ENCODE assay signal across 29 cellular contexts in the genomic region with DNA sequence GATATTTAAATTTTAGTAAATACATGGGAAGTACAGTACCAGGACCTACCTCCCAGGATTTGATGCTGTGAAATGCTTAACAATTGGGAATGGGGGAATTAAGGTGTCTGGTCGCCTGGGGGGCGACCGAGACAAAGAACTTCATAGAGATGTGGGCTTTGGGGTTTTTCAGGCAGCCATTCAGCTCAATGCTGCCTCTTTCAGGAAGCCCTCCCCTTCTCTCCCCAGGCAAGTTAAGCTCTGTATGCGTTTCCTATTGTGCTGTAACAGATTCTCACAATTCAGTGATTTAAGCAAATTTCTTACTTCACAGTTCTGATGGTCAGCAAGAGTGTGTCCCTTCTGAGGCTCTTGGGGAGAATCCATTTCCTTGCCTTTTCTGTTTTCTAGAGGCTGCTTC. TPM values are rescaled to one million over a fixed set of nuclear protein-coding genes. Genes with fewer than 3 reads are reported as not detected.
DNase-seq lines count a peak whose midpoint lies in the region; ATAC-seq, FAIRE-seq and TF ChIP-seq lines count a peak whose summit lies in the region.
"Had no signal": no experiment of that assay in that cellular context is flagged by ENCODE, and none has a peak within 500 bp of the region (broad histone marks: within the 10 kb centered on the region; RNA-seq: fewer than 3 reads in every experiment).

No MANE protein-coding gene starts in this region.

- ATAC-seq in GM19035 (IDR thresholded peaks at IDR 0.05; ENCODE audit: unreplicated experiment) = no peak
- ATAC-seq: Panc1 had no signal

- no peak overlapping the region for H2BK15ac ChIP-seq in H1 (ENCODE audit: low read length)

- H3K4me1 Mint-ChIP-seq in nephron progenitor cell = peaks cover 34% of the 10 kb centered on the region

- no peak overlapping the region for H3K4me3 Mint-ChIP-seq in nephron progenitor cell
- H3K4me3 Mint-ChIP-seq: CD4-positive, CD25-positive, alpha-beta regulatory T cell had no signal

- H4K20me1 ChIP-seq in H1 (replicated peaks in 1 of 2; ENCODE audit: control insufficient read depth in 1 of 2, insufficient read depth in 2 of 2, low read length in 2 of 2) = peaks cover 0 to 4% of the 10 kb centered on the region in 2 experiments

- H2BK120ac ChIP-seq in H1 (replicated peaks; ENCODE audit: low read depth, low read length) = no peak overlapping the region

- TF ChIP-seq CTCF in H1 (IDR thresholded peaks at IDR 0.05; ENCODE audit: control extremely low read depth in 1 of 3, insufficient read depth in 1 of 3, low read depth in 1 of 3, low read length in 3 of 3) (no peak), nephron progenitor cell (IDR thresholded peaks at IDR 0.05) (no peak), coronary artery (IDR thresholded peaks at IDR 0.05) (no peak)

- no peak overlapping the region for H2BK12ac ChIP-seq in H1 (ENCODE audit: low read depth, low read length)

- no peak overlapping the region for H3K4ac ChIP-seq in H1 (replicated peaks; ENCODE audit: insufficient read length, low read depth, low read length)

- H4K5ac ChIP-seq in H1 (ENCODE audit: insufficient read length, low read depth, low read length) = no peak overlapping the region

- peaks cover 5% of the 10 kb centered on the region for H3K79me1 ChIP-seq in H1 (ENCODE audit: low read depth, low read length)

- peak overlapping the region; percentile 85 for H3K27ac ChIP-seq in HUES64 (ENCODE audit: low read depth, low read length)
- H3K27ac ChIP-seq in H1 (ENCODE audit: low read depth, low read length) = peak overlapping the region; percentile 46; the same call in 1 of the 2 replicates
- H3K27ac ChIP-seq in coronary artery = no peak overlapping the region
- H3K27ac ChIP-seq: GM23248, HL-60, SK-N-MC had no signal

- H3K23ac ChIP-seq in H1 (ENCODE audit: insufficient read length) = no peak overlapping the region

- H3K9me3 ChIP-seq in HUES64 (ENCODE audit: insufficient read depth, low read depth, low read length) (no peaks in the 10 kb centered on the region), H1 (ENCODE audit: insufficient read depth in 2 of 2, low read depth in 1 of 2, low read length in 1 of 2) (no peaks in the 10 kb centered on the region)

- POLR2A ChIA-PET in H1 (lab: Charles Lee; ENCODE audit: partially characterized antibody) = interaction anchor here (1.2 to 1.8 kb wide), 3 partner anchors 9 to 23 kb away, joined by 3 to 5 read pairs (median 3); no protein-coding TSS in a partner anchor

- H3K27ac Mint-ChIP-seq in nephron progenitor cell = peak overlapping the region; percentile 85
- H3K27ac Mint-ChIP-seq: CD4-positive, CD25-positive, alpha-beta regulatory T cell had no signal

- TF ChIP-seq EP300 in H1 (IDR thresholded peaks at IDR 0.05; ENCODE audit: borderline replicate concordance in 1 of 2, low read depth in 2 of 2, low read length in 2 of 2) = no peak

- H3K9ac ChIP-seq in HUES64 (ENCODE audit: low read depth, low read length) (peak overlapping the region; percentile 39), H1 (replicated peaks in 1 of 4; ENCODE audit: extremely low read depth in 1 of 4, low read depth in 3 of 4, low read length in 3 of 4) (no peak overlapping the region)
- H3K9ac ChIP-seq: GM23248 had no signal

- no peak overlapping the region for H2AK5ac ChIP-seq in H1 (ENCODE audit: low read depth, low read length)

- CTCF ChIA-PET in H1 (lab: Charles Lee; ENCODE audit: partially characterized antibody) = interaction anchor here (0.8 to 2.7 kb wide), 10 partner anchors 8 to 55 kb away, joined by 3 to 8 read pairs (median 4); no protein-coding TSS in a partner anchor

- H2BK5ac ChIP-seq in H1 (ENCODE audit: low read depth, low read length) = no peak overlapping the region

- peak overlapping the region; percentile 22 to 39 for H3K4me2 ChIP-seq in H1 (ENCODE audit: insufficient read depth in 1 of 2, low read depth in 2 of 2, low read length in 2 of 2)

- H4K8ac ChIP-seq in H1 (ENCODE audit: extremely low read depth, insufficient read depth, low read length) = no peak overlapping the region

- DNase-seq in ELF-1 (ENCODE audit: low read depth, low spot score) (peak; percentile 29), H1 (ENCODE audit: low read depth in 1 of 2, low spot score in 2 of 2) (no peak), nephron progenitor cell (no peak), coronary artery (ENCODE audit: low spot score) (no peak), HuH-7.5 (ENCODE audit: low spot score) (no peak), NCI-H2196 (lab: John Stamatoyannopoulos, UW; ENCODE audit: unreplicated experiment) (no peak)
- DNase-seq: 8988T; CD4-positive, CD25-positive, alpha-beta regulatory T cell; DMS153; DND-41; GM23248; HCEC 1CT; KG1; MM.1S; NCI-H1048; NCI-H1417; NCI-H1694; NCI-H2029 treated with DMSO at 0.1 percent for 48 hours; NCI-H2227 treated with DMSO at 0.1 percent for 48 hours; NCI-H69; SHP77 treated with DMSO at 0.1 percent for 48 hours had no signal

- no peak for TF ChIP-seq POLR2A in H1 (IDR thresholded peaks at IDR 0.05; ENCODE audit: control extremely low read depth in 1 of 2, low read depth in 2 of 2, low read length in 2 of 2)

- H3K4me1 ChIP-seq in HUES64 (ENCODE audit: insufficient read depth, low read length) (peaks cover 14% of the 10 kb centered on the region), H1 (replicated peaks in 1 of 4; ENCODE audit: control insufficient read depth in 3 of 4, insufficient read depth in 4 of 4, low read length in 3 of 4) (peaks cover 2 to 11% (median 11%) of the 10 kb centered on the region in 4 experiments; a peak in 5 of 7 replicates)

- H3K18ac ChIP-seq in H1 (ENCODE audit: extremely low read depth, low read length) = no peak overlapping the region

- H3K36me3 ChIP-seq in HUES64 (ENCODE audit: insufficient read depth, low read length) (no peaks in the 10 kb centered on the region), H1 (ENCODE audit: control insufficient read depth in 2 of 4, insufficient read depth in 4 of 4, low read length in 3 of 4) (no peaks in the 10 kb centered on the region; a peak in 1 of 8 replicates)

- no peak; a peak in 1 of 4 replicates for TF ChIP-seq RAD21 in H1 (IDR thresholded peaks at IDR 0.05 in 1 of 2, conservative IDR thresholded peaks at IDR 0.05 in 1 of 2; ENCODE audit: low read depth in 2 of 2, low read length in 2 of 2)

- no peak overlapping the region for H3K56ac ChIP-seq in H1 (replicated peaks; ENCODE audit: insufficient read length, low read depth, low read length)

- H3K23me2 ChIP-seq in H1 (ENCODE audit: low read depth, low read length) = no peaks in the 10 kb centered on the region

- H3K27me3 ChIP-seq in HUES64 (ENCODE audit: insufficient read depth, low read length) (no peaks in the 10 kb centered on the region), H1 (replicated peaks in 1 of 4; ENCODE audit: control insufficient read depth in 3 of 4, extremely low read depth in 1 of 4, insufficient read depth in 3 of 4, low read length in 3 of 4) (no peaks in the 10 kb centered on the region)

- H3K36me3 Mint-ChIP-seq in nephron progenitor cell (ENCODE audit: low read depth) = peaks cover 6% of the 10 kb centered on the region
- H3K36me3 Mint-ChIP-seq: CD4-positive, CD25-positive, alpha-beta regulatory T cell had no signal

- H3K9me3 Mint-ChIP-seq in nephron progenitor cell = no peaks in the 10 kb centered on the region

- H2BK20ac ChIP-seq in H1 (ENCODE audit: low read length) = no peak overlapping the region

- 12% methylated on average over 4 of the region's 4 CpGs for WGBS in HUES64
- 26% methylated on average over 4 of the region's 4 CpGs; no CpG with 5 or more reads in 1 of the 2 experiments for WGBS in H1 (ENCODE audit: extremely low coverage in 1 of 2, insufficient coverage in 1 of 2, insufficient read length in 1 of 2, insufficient replicate concordance in 2 of 2, low coverage in 1 of 2, low lambda C conversion rate in 2 of 2, missing lambda C conversion rate in 1 of 2), 2 experiments

- H4K91ac ChIP-seq in H1 (replicated peaks; ENCODE audit: insufficient read length, low read length) = no peak overlapping the region

- no peaks in the 10 kb centered on the region for H3K27me3 Mint-ChIP-seq in nephron progenitor cell (ENCODE audit: low read depth, poor library complexity)
- H3K27me3 Mint-ChIP-seq: CD4-positive, CD25-positive, alpha-beta regulatory T cell had no signal

- no peak overlapping the region for H3K14ac ChIP-seq in H1 (ENCODE audit: insufficient read length)

- H2AFZ ChIP-seq in H1 (ENCODE audit: low read length) = no peak overlapping the region
- H2AFZ ChIP-seq: GM23248 had no signal

- FAIRE-seq in H1 (lab: Jason Lieb, UNC) = peak; percentile 73

- H3K4me3 ChIP-seq in HUES64 (ENCODE audit: low read length) (no peak overlapping the region), H1 (ENCODE audit: extremely low read depth in 1 of 4, insufficient read depth in 2 of 4, low read depth in 3 of 4, low read length in 4 of 4) (no peak overlapping the region), coronary artery (no peak overlapping the region)
- H3K4me3 ChIP-seq: GM23248, SK-N-MC had no signal

- H3K79me2 ChIP-seq in H1 (ENCODE audit: control insufficient read depth in 1 of 2, insufficient read depth in 2 of 2, low read length in 2 of 2) = no peaks in the 10 kb centered on the region

RNA-seq across cellular contexts. Expression of a gene that starts 53.8 kb away (rescaled TPM):
- 7.7 TPM for polyA plus RNA-seq in HUES64 (2013, experiment 1 of 2)
- polyA plus RNA-seq in HUES64 (2013, experiment 2 of 2) = 8.5 TPM
- 22.6 and 23.9 TPM in 2 replicates for total RNA-seq in H1 (2021; fragmentation: NEBNext Ultra II Directional; extraction: Animal tissue kit (Norgen Biotek cat#: 25700))
- 5.9 and 6.4 TPM in 2 replicates for polyA plus RNA-seq in H1 (2011; rRNA removed)
- 5.4 TPM for polyA plus RNA-seq in H1 (2011; cell fraction: cytosol; rRNA removed)
- 9.8 TPM for polyA plus RNA-seq in H1 (2011; cell fraction: nucleus; rRNA removed)
- polyA plus RNA-seq in H1 (2012, experiment 1 of 2) = 8.0 to 11.3 TPM (median 9.2 TPM) in 4 replicates
- polyA plus RNA-seq in H1 (2012, experiment 2 of 2) = 2.7 TPM
- polyA plus RNA-seq in H1 (2013, experiment 1 of 2) = 10.4 TPM
- 10.1 TPM for polyA plus RNA-seq in H1 (2013, experiment 2 of 2)
- polyA minus RNA-seq in H1 (2011; rRNA and poly(A)+ RNA removed) = 16.1 and 18.8 TPM in 2 replicates
- 11.6 TPM for polyA minus RNA-seq in H1 (2011; cell fraction: cytosol; rRNA and poly(A)+ RNA removed)
- polyA minus RNA-seq in H1 (2011; cell fraction: nucleus; rRNA and poly(A)+ RNA removed) = 19.4 TPM
- total RNA-seq: OCI-LY7 had no signal

RNA-seq across cellular contexts. Expression of a gene that starts 59.9 kb away (rescaled TPM):
- polyA plus RNA-seq in HUES64 (2013, experiment 1 of 2) = not detected
- polyA plus RNA-seq in HUES64 (2013, experiment 2 of 2) = not detected
- not detected in 2 replicates for total RNA-seq in H1 (2021; fragmentation: NEBNext Ultra II Directional; extraction: Animal tissue kit (Norgen Biotek cat#: 25700))
- polyA plus RNA-seq in H1 (2011; rRNA removed) = not detected in 2 replicates
- not detected for polyA plus RNA-seq in H1 (2011; cell fraction: cytosol; rRNA removed)
- not detected for polyA plus RNA-seq in H1 (2011; cell fraction: nucleus; rRNA removed)
- polyA plus RNA-seq in H1 (2012, experiment 1 of 2) = not detected in 4 replicates
- polyA plus RNA-seq in H1 (2012, experiment 2 of 2) = not detected
- not detected for polyA plus RNA-seq in H1 (2013, experiment 1 of 2)
- not detected for polyA plus RNA-seq in H1 (2013, experiment 2 of 2)
- polyA minus RNA-seq in H1 (2011; rRNA and poly(A)+ RNA removed) = not detected in 2 replicates
- polyA minus RNA-seq in H1 (2011; cell fraction: cytosol; rRNA and poly(A)+ RNA removed) = not detected
- polyA minus RNA-seq in H1 (2011; cell fraction: nucleus; rRNA and poly(A)+ RNA removed) = not detected
- total RNA-seq: CD4-positive, CD25-positive, alpha-beta regulatory T cell; GM23248; NCI-H460; OCI-LY7 had no signal
- polyA plus RNA-seq: BJ; CD4-positive, CD25-positive, alpha-beta regulatory T cell; GM23248 had no signal

Comparison
In these comparisons a context has a peak if more than half of its experiments do, and no peak if none do; other contexts are left out.
1. H3K27ac ChIP-seq: peak in HUES64 (single experiment) and H1 (single experiment); none in coronary artery (0 of 2).